Comparison of ENCODE assay signal across 11 cellular contexts in genomic region chr2:237059155-237059875, GRCh38. TPM values are rescaled to one million over a fixed set of nuclear protein-coding genes. Genes with fewer than 3 reads are reported as not detected.
DNase-seq lines count a peak whose midpoint lies in the region; ATAC-seq, FAIRE-seq and TF ChIP-seq lines count a peak whose summit lies in the region.
"Had no signal": no experiment of that assay in that cellular context is flagged by ENCODE, and none has a peak within 500 bp of the region (broad histone marks: within the 10 kb centered on the region; RNA-seq: fewer than 3 reads in every experiment).

No MANE protein-coding gene starts in this region.

- peak; percentile 34 for DNase-seq in GM12892 (ENCODE audit: insufficient read length)
- DNase-seq in superior temporal gyrus (ENCODE audit: extremely low spot score) = no peak
- no peak for DNase-seq in HTR-8/SVneo (ENCODE audit: insufficient read length, low spot score)
- no peak for DNase-seq in hypothalamus (lab: John Stamatoyannopoulos, UW)
- no peak for DNase-seq in NCI-H1105 treated with DMSO at 0.1 percent for 48 hours (lab: John Stamatoyannopoulos, UW)
- DNase-seq: DMS153, IMR-90 had no signal

- ATAC-seq in GM19351 (IDR thresholded peaks at IDR 0.05; ENCODE audit: unreplicated experiment) (peak; percentile 69), HG02981 (IDR thresholded peaks at IDR 0.05; ENCODE audit: unreplicated experiment) (peak; percentile 83)
- ATAC-seq: esophagus mucosa had no signal

- no peak for TF ChIP-seq POLR2A in GM12892 (IDR thresholded peaks at IDR 0.05; ENCODE audit: low read depth, low read length)

- H3K27ac ChIP-seq in VCaP = peak overlapping the region; percentile 45; the same call in 1 of the 2 replicates

- TF ChIP-seq CTCF in VCaP (conservative IDR thresholded peaks at IDR 0.05) = no peak

- peak; percentile 75 for FAIRE-seq in GM12892 (lab: Jason Lieb, UNC)
- no peak for FAIRE-seq in HTR-8/SVneo (lab: Jason Lieb, UNC)

RNA-seq across cellular contexts. Expression of gene COPS8, which starts 26.4 kb away (rescaled TPM):
- 48.5 TPM for polyA plus RNA-seq in GM12892 (2012; ENCODE audit: missing spikeins)
